3 cellular contexts compared by ENCODE assay signal in genomic region chr3:65572175-65572777, GRCh38.
TF ChIP-seq lines count a peak whose summit lies in the region.

No MANE protein-coding gene starts in this region.

TF ChIP-seq in IMR-90, 13 proteins besides CTCF, POLR2A, EP300 and RAD21:
- TF ChIP-seq MXI1 (IDR thresholded peaks at IDR 0.05; ENCODE audit: borderline replicate concordance, low read depth, low read length), result no peak
- TF ChIP-seq USF2 (IDR thresholded peaks at IDR 0.05; ENCODE audit: low read depth, low read length), result no peak

TF ChIP-seq in H1, 55 proteins besides CTCF, POLR2A, EP300 and RAD21:
- TF ChIP-seq NANOG (IDR thresholded peaks at IDR 0.05; ENCODE audit: insufficient read depth, low read depth, low read length, poor library complexity, severe bottlenecking) (no peak), HDAC2 (IDR thresholded peaks at IDR 0.05; ENCODE audit: borderline replicate concordance in 1 of 2, low read depth in 2 of 2, low read length in 2 of 2) (no peak), CREB1 (IDR thresholded peaks at IDR 0.05) (no peak), FOSL1 (IDR thresholded peaks at IDR 0.05; ENCODE audit: insufficient read depth, low read depth, low read length) (no peak), BRCA1 (IDR thresholded peaks at IDR 0.05; ENCODE audit: low read depth, low read length) (no peak), SUZ12 (IDR thresholded peaks at IDR 0.05; ENCODE audit: low read length) (no peak), SIN3A (conservative IDR thresholded peaks at IDR 0.05 in 1 of 2, IDR thresholded peaks at IDR 0.05 in 1 of 2; ENCODE audit: low read depth in 1 of 2, low read length in 2 of 2) (no peak), MAFK (IDR thresholded peaks at IDR 0.05; ENCODE audit: low read depth, low read length) (no peak), SP1 (IDR thresholded peaks at IDR 0.05; ENCODE audit: low read depth, low read length) (no peak), ASH2L (IDR thresholded peaks at IDR 0.05; ENCODE audit: low read length) (no peak), TAF1 (IDR thresholded peaks at IDR 0.05; ENCODE audit: low read depth, low read length) (no peak), POLR2AphosphoS5 (IDR thresholded peaks at IDR 0.05; ENCODE audit: low read depth, low read length) (no peak), RXRA (IDR thresholded peaks at IDR 0.05; ENCODE audit: insufficient read depth, low read depth, low read length) (no peak), CBX5 (IDR thresholded peaks at IDR 0.05; ENCODE audit: low read depth, low read length) (no peak), BCL11A (IDR thresholded peaks at IDR 0.05; ENCODE audit: low read depth in 2 of 2, low read length in 2 of 2) (no peak), KDM1A (IDR thresholded peaks at IDR 0.05; ENCODE audit: borderline replicate concordance, low read length) (no peak)

TF ChIP-seq in HepG2, 621 proteins besides CTCF, POLR2A, EP300 and RAD21:
- TF ChIP-seq FOXA3 (CRISPR knock-in tag; IDR thresholded peaks at IDR 0.05), result peak; percentile 53; the same call in 1 of the 2 replicates
- no peak for TF ChIP-seq RFX1 (IDR thresholded peaks at IDR 0.05)
- TF ChIP-seq ZMYM4 (CRISPR knock-in tag; IDR thresholded peaks at IDR 0.05), result 0 out of 2 replicates have a peak, but pooled peaks have one; percentile 37
- no peak for TF ChIP-seq GLMP (CRISPR knock-in tag; IDR thresholded peaks at IDR 0.05; ENCODE audit: borderline replicate concordance)
- TF ChIP-seq ZNF549 (CRISPR knock-in tag; IDR thresholded peaks at IDR 0.05), result no peak
- TF ChIP-seq ZNF619 (CRISPR knock-in tag; IDR thresholded peaks at IDR 0.05), result no peak
- no peak for TF ChIP-seq MIXL1 (CRISPR knock-in tag; IDR thresholded peaks at IDR 0.05)
- TF ChIP-seq ELF3 (CRISPR knock-in tag; IDR thresholded peaks at IDR 0.05), result no peak
- TF ChIP-seq ARID5B (CRISPR knock-in tag; IDR thresholded peaks at IDR 0.05), result 0 out of 2 replicates have a peak, but pooled peaks have one; percentile 10
- no peak for TF ChIP-seq PCBP1 (IDR thresholded peaks at IDR 0.05; ENCODE audit: borderline replicate concordance, low read depth, low read length)
- no peak for TF ChIP-seq FOXA1 (IDR thresholded peaks at IDR 0.05)
- TF ChIP-seq FOXA1 (CRISPR knock-in tag; IDR thresholded peaks at IDR 0.05), result peak; percentile 32; the same call in 1 of the 2 replicates
- peak; percentile 48 for TF ChIP-seq NR2F6 (IDR thresholded peaks at IDR 0.05)
- peak; percentile 52; the same call in 1 of the 2 replicates for TF ChIP-seq NR2F6 (CRISPR knock-in tag; IDR thresholded peaks at IDR 0.05)
- peak; percentile 75; the same call in 1 of the 2 replicates for TF ChIP-seq PRDM15 (CRISPR knock-in tag; IDR thresholded peaks at IDR 0.05)
- no peak for TF ChIP-seq SOX13 (IDR thresholded peaks at IDR 0.05)
- TF ChIP-seq SOX13 (CRISPR knock-in tag; conservative IDR thresholded peaks at IDR 0.05 in 1 of 2, IDR thresholded peaks at IDR 0.05 in 1 of 2), result peak in 1 of 2 experiments; percentile 36; a peak in 1 of 4 replicates
- no peak for TF ChIP-seq CENPX (CRISPR knock-in tag; IDR thresholded peaks at IDR 0.05)
TF ChIP-seq in HepG2: peak in this region for 7.
